Comparison of ENCODE assay signal across 17 cellular contexts in the genomic region with DNA sequence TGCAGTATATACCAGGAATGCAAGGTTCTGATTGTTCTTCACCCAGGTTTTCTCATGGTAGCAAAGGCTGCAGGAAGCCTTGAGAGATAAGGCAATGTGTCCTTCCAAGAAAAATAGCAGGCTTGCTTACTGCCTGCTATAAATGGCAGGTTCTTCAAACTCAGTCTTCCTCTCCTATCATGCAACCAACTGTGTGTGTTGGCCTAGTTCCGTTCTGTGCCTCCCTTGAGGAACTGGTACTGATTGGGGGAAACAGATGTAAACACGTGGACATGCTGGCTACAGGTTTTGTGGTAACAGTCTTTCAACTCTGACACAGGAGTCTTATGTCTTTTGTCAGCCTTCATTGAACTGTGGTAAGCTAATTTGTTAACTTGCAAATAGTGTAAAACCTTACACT. TPM values are rescaled to one million over a fixed set of nuclear protein-coding genes. Genes with fewer than 3 reads are reported as not detected.
DNase-seq lines count a peak whose midpoint lies in the region; ATAC-seq, FAIRE-seq and TF ChIP-seq lines count a peak whose summit lies in the region.
"Had no signal": no experiment of that assay in that cellular context is flagged by ENCODE, and none has a peak within 500 bp of the region (broad histone marks: within the 10 kb centered on the region; RNA-seq: fewer than 3 reads in every experiment).

No MANE protein-coding gene starts in this region.

- DNase-seq in medulla oblongata (ENCODE audit: extremely low spot score) (peak; percentile 17), RCC 7860 (ENCODE audit: low spot score) (no peak), vagina (ENCODE audit: extremely low spot score in 2 of 2) (no peak), D341Med (ENCODE audit: low spot score) (no peak)
- DNase-seq: activated gamma-delta T cell; DND-41; dorsolateral prefrontal cortex; hypothalamus; left ventricle myocardium superior; MM.1S; stimulated activated CD4-positive, alpha-beta T cell treated with anti-CD3 and anti-CD28 coated beads, Interleukin-2, amount 100 ng/mL, for 24 hours; stimulated activated CD8-positive, alpha-beta memory T cell treated with anti-CD3 and anti-CD28 coated beads, Interleukin-4, amount 100 ng/mL, for 48 hours had no signal

- H3K4me3 ChIP-seq in vagina, result no peak overlapping the region
- H3K4me3 ChIP-seq: dorsolateral prefrontal cortex had no signal

- ATAC-seq in GM18519 (IDR thresholded peaks at IDR 0.05; ENCODE audit: low FRiP score, unreplicated experiment) (peak; percentile 78), GM21529 (IDR thresholded peaks at IDR 0.05; ENCODE audit: unreplicated experiment) (peak; percentile 75), HG03378 (IDR thresholded peaks at IDR 0.05; ENCODE audit: unreplicated experiment) (peak; percentile 63)
- ATAC-seq: natural killer cell treated with Interleukin-12 subunit alpha and Interleukin-12 subunit beta and Interleukin-15 and Interleukin-18, amount 100 ng/mL, for 72 hours had no signal

- intact Hi-C loops in vagina (cut with DNase I), result no loop called here

- no peak for TF ChIP-seq POLR2A in vagina (IDR thresholded peaks at IDR 0.05)

- H3K27ac ChIP-seq in vagina, result no peak overlapping the region
- H3K27ac ChIP-seq: dorsolateral prefrontal cortex had no signal

- H3K27me3 ChIP-seq in vagina, result no peaks in the 10 kb centered on the region
- H3K27me3 ChIP-seq: dorsolateral prefrontal cortex had no signal

- H3K36me3 ChIP-seq in vagina, result no peaks in the 10 kb centered on the region

- H3K9me3 ChIP-seq in vagina, result no peaks in the 10 kb centered on the region

- FAIRE-seq in RCC 7860 (lab: Jason Lieb, UNC), result no peak
- FAIRE-seq: astrocyte had no signal

- TF ChIP-seq CTCF in vagina (IDR thresholded peaks at IDR 0.05), result no peak

- no peaks in the 10 kb centered on the region for H3K4me1 ChIP-seq in vagina

RNA-seq across cellular contexts. Expression of a gene that starts 54.9 kb away (rescaled TPM):
- total RNA-seq in vagina, result 25.0 TPM
